In the genomic region with DNA sequence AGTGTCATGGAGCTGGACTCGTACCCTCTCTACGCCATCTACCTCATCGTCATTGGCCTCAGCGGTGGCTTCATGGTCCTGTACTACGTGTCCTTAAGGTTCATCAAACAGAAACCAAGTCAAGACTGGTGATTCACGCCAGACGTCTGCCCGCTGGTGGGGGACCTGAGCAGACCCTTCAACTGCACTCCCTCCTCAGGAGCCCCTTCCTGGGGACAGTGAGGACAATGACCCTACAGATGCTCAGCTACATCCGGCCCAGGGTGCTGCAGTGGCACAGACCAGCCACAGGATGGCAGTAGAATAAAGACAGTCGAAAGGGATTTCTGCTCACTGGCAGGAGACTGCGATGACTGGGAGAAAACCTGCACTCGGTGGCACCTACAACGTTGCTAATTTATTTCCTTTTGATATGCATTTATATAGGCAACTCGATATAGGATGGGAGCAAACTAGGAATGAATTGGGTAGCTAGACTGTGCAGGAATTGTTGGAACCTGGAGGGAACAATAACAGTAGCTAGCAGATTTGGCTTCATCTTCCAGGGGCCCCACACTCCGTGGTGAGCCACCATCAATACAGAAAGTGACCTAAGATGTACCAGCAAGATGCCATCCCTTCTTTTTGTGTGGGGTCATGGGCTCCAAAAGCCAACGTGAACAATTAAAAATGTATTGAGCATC, we compare ENCODE assay signal across 10 cellular contexts. TPM values are rescaled to one million over a fixed set of nuclear protein-coding genes. Genes with fewer than 3 reads are reported as not detected.
A peak's percentile ranks its signal among the peaks of the same experiment; 100 is the strongest.
DNase-seq lines count a peak whose midpoint lies in the region; ATAC-seq, FAIRE-seq and TF ChIP-seq lines count a peak whose summit lies in the region.
"Had no signal": no experiment of that assay in that cellular context is flagged by ENCODE, and none has a peak within 500 bp of the region (broad histone marks: within the 10 kb centered on the region; RNA-seq: fewer than 3 reads in every experiment).

No MANE protein-coding gene starts in this region.

- no peaks in the 10 kb centered on the region for H3K9me3 ChIP-seq in HepG2 (ENCODE audit: low read length)
- H3K9me3 ChIP-seq: BLaER1 had no signal

- TF ChIP-seq EP300 in HepG2 (IDR thresholded peaks at IDR 0.05; ENCODE audit: low read depth in 2 of 2, low read length in 2 of 2): no peak
- TF ChIP-seq EP300 in HepG2 (CRISPR knock-in tag; IDR thresholded peaks at IDR 0.05; ENCODE audit: borderline replicate concordance): no peak

- peak; percentile 91 for FAIRE-seq in HepG2 (lab: Jason Lieb, UNC)

- no peak for TF ChIP-seq POLR2A in HepG2 (IDR thresholded peaks at IDR 0.05; ENCODE audit: insufficient read depth in 1 of 2, low read depth in 2 of 2, low read length in 2 of 2)

- no peak overlapping the region for H2AFZ ChIP-seq in HepG2 (ENCODE audit: low read length)

- H3K27me3 ChIP-seq in HepG2 (ENCODE audit: control insufficient read depth in 1 of 2, insufficient read depth in 2 of 2, low read length in 2 of 2): no peaks in the 10 kb centered on the region
- H3K27me3 ChIP-seq: BLaER1 had no signal

- peak; percentile 3 to 55 for DNase-seq in NOMO-1 (lab: John Stamatoyannopoulos, UW; ENCODE audit: unreplicated experiment in 2 of 2)
- no peak for DNase-seq in NOMO-1 treated with dmso at 0.1 percent for 144 hours (lab: John Stamatoyannopoulos, UW; ENCODE audit: unreplicated experiment)
- peak; percentile 80 for DNase-seq in NCI-H2227 treated with DMSO at 0.1 percent for 48 hours (lab: John Stamatoyannopoulos, UW)
- peak; percentile 46 to 68 for DNase-seq in activated CD4-positive, alpha-beta T cell treated with anti-CD3 and anti-CD28 coated beads for 24 hours (ENCODE audit: low read depth in 2 of 2)
- peak; percentile 80 for DNase-seq in choroid plexus epithelial cell (ENCODE audit: low read depth)
- DNase-seq in HepG2 (ENCODE audit: low spot score): peak; percentile 59
- peak; percentile 27 to 74 (median 28) for DNase-seq in stimulated activated CD4-positive, alpha-beta T cell treated with anti-CD3 and anti-CD28 coated beads, TNF-alpha, amount 100 ng/mL, for 24 hours (ENCODE audit: low read depth in 3 of 3)

- ATAC-seq in HG03175 (IDR thresholded peaks at IDR 0.05; ENCODE audit: unreplicated experiment) (peak; percentile 77), HepG2 (peak; percentile 64)

- peak; percentile 93 for TF ChIP-seq RAD21 in HepG2 (CRISPR knock-in tag; IDR thresholded peaks at IDR 0.05)

- intact Hi-C loops in HepG2 (cut with micrococcal nuclease; ENCODE audit: unreplicated experiment): loop anchor here (5.0 kb wide), 1 partner anchor 59 kb away; no protein-coding TSS in a partner anchor

- peaks cover 25% of the 10 kb centered on the region for H3K4me1 ChIP-seq in HepG2 (ENCODE audit: insufficient read depth, low read length)
- H3K4me1 ChIP-seq: BLaER1 had no signal

- H4K20me1 ChIP-seq in HepG2 (ENCODE audit: insufficient read depth, low read length): no peaks in the 10 kb centered on the region
- H4K20me1 ChIP-seq: BLaER1 had no signal

- CTCF ChIA-PET in HepG2 (lab: Yijun Ruan, JAX; ENCODE audit: low intra/inter-chr PET ratio, low total read pairs): interaction anchor here (0.8 kb wide), 1 partner anchor 20 kb away, joined by 4 read pairs; no protein-coding TSS in a partner anchor

- no TSS peak for BruUV-seq in HepG2 (replicated peaks; lab: Mats Ljungman, UMichigan)

- H3K9ac ChIP-seq in HepG2 (ENCODE audit: insufficient read depth, low read depth, low read length): no peak overlapping the region
- H3K9ac ChIP-seq: BLaER1 had no signal

- H3K4me3 ChIP-seq in choroid plexus epithelial cell (ENCODE audit: low read depth, low read length) (no peak overlapping the region), HepG2 (replicated peaks in 1 of 3; ENCODE audit: insufficient read depth in 1 of 3, low read depth in 2 of 3, low read length in 3 of 3) (no peak overlapping the region)
- H3K4me3 ChIP-seq: BLaER1, skin epidermis had no signal

- no peaks in the 10 kb centered on the region for H3K79me2 ChIP-seq in HepG2 (ENCODE audit: insufficient read depth, low read length)

- in situ Hi-C loops in HepG2 (cut with HindIII; ENCODE audit: extremely low pct_ligation_motif_present, low pct_unique_long_range_greater_than_20kb): no loop called here

- WGBS in HepG2 (ENCODE audit: low lambda C conversion rate): 48% methylated on average over 16 of the region's 16 CpGs

- H3K4me2 ChIP-seq in HepG2 (ENCODE audit: low read depth, low read length): no peak overlapping the region
- H3K4me2 ChIP-seq: BLaER1 had no signal

- TF ChIP-seq CTCF in choroid plexus epithelial cell (conservative IDR thresholded peaks at IDR 0.05; ENCODE audit: low read depth, low read length) (peak; percentile 97), HepG2 (CRISPR knock-in tag; IDR thresholded peaks at IDR 0.05) (peak; percentile 98)

- POLR2A ChIA-PET in HepG2 (lab: Yijun Ruan, JAX): no interaction called here

- peaks cover 0 to 6% of the 10 kb centered on the region in 2 experiments; a peak in 2 of 5 replicates for H3K36me3 ChIP-seq in HepG2 (replicated peaks in 1 of 2; ENCODE audit: control insufficient read depth in 1 of 2, insufficient read depth in 2 of 2, low read length in 2 of 2)
- H3K36me3 ChIP-seq: BLaER1 had no signal

- no peak overlapping the region for H3K27ac ChIP-seq in HepG2 (ENCODE audit: extremely low read length, insufficient read depth, low read length)
- H3K27ac ChIP-seq: BLaER1, skin epidermis had no signal

TF ChIP-seq in HepG2, 621 proteins besides CTCF, POLR2A, EP300 and RAD21 (continues in another document):
- TF ChIP-seq FOSL2 (CRISPR knock-in tag; IDR thresholded peaks at IDR 0.05) (peak; percentile 39; the same call in 1 of the 2 replicates), HIVEP1 (CRISPR knock-in tag; IDR thresholded peaks at IDR 0.05) (0 out of 2 replicates have a peak, but pooled peaks have one; percentile 43), BHLHE40 (IDR thresholded peaks at IDR 0.05; ENCODE audit: low read length) (peak; percentile 36; the same call in 1 of the 2 replicates)

RNA-seq across cellular contexts. Expression of a gene that starts 39.2 kb away (rescaled TPM):
- total RNA-seq in HepG2 (2016; rRNA removed; fragmentation: Illumina TruSeq; extraction: Trizol): 6.8 and 8.8 TPM in 2 replicates
- total RNA-seq in HepG2 (2016; cell fraction: cytosol; rRNA removed; fragmentation: Illumina TruSeq; extraction: Trizol; ENCODE audit: low read depth): 0.88 and 1.2 TPM in 2 replicates
- 6.9 and 9.5 TPM in 2 replicates for total RNA-seq in HepG2 (2016; cell fraction: insoluble cytoplasmic fraction; rRNA removed; fragmentation: Illumina TruSeq; extraction: Trizol)
- 4.1 and 4.5 TPM in 2 replicates for total RNA-seq in HepG2 (2016; cell fraction: membrane; rRNA removed; fragmentation: Illumina TruSeq; extraction: Trizol)
- 14.4 and 15.5 TPM in 2 replicates for total RNA-seq in HepG2 (2016; cell fraction: nucleus; rRNA removed; fragmentation: Illumina TruSeq; extraction: Trizol)
- polyA plus RNA-seq in HepG2 (2011; rRNA removed): 8.1 and 10.0 TPM in 2 replicates
- 6.5 and 7.5 TPM in 2 replicates for polyA plus RNA-seq in HepG2 (2011; cell fraction: cytosol; rRNA removed)
- polyA plus RNA-seq in HepG2 (2011; cell fraction: nucleus; rRNA removed): 18.9 and 20.1 TPM in 2 replicates
- 8.7 and 11.5 TPM in 2 replicates for polyA plus RNA-seq in HepG2 (2012)
- 1.5 and 1.8 TPM in 2 replicates for polyA plus RNA-seq in HepG2 (2016; cell fraction: cytosol; fragmentation: Illumina TruSeq; extraction: Trizol; ENCODE audit: low read depth)
- polyA plus RNA-seq in HepG2 (2016; cell fraction: insoluble cytoplasmic fraction; fragmentation: Illumina TruSeq; extraction: Trizol; ENCODE audit: low read depth): 6.3 and 8.4 TPM in 2 replicates
- polyA plus RNA-seq in HepG2 (2016; cell fraction: membrane; fragmentation: Illumina TruSeq; extraction: Trizol; ENCODE audit: low read depth): 2.7 and 2.9 TPM in 2 replicates
- polyA plus RNA-seq in HepG2 (2016; cell fraction: nucleus; fragmentation: Illumina TruSeq; extraction: Trizol; ENCODE audit: insufficient read depth, low read depth): 23.7 and 27.2 TPM in 2 replicates
- 0.05 and 27.2 TPM in 2 replicates for polyA minus RNA-seq in HepG2 (2011; rRNA and poly(A)+ RNA removed; ENCODE audit: low replicate concordance)
- polyA minus RNA-seq in HepG2 (2011; cell fraction: cytosol; rRNA and poly(A)+ RNA removed): 6.4 and 6.6 TPM in 2 replicates
- 12.2 and 14.0 TPM in 2 replicates for polyA minus RNA-seq in HepG2 (2011; cell fraction: nucleus; rRNA and poly(A)+ RNA removed)

RNA-seq across cellular contexts. Expression of a gene that starts 39.3 kb away (rescaled TPM):
- 5.8 and 15.1 TPM in 2 replicates for total RNA-seq in HepG2 (2016; rRNA removed; fragmentation: Illumina TruSeq; extraction: Trizol)
- total RNA-seq in HepG2 (2016; cell fraction: cytosol; rRNA removed; fragmentation: Illumina TruSeq; extraction: Trizol; ENCODE audit: low read depth): 5.3 and 5.7 TPM in 2 replicates
- total RNA-seq in HepG2 (2016; cell fraction: insoluble cytoplasmic fraction; rRNA removed; fragmentation: Illumina TruSeq; extraction: Trizol): 5.6 and 16.0 TPM in 2 replicates
- total RNA-seq in HepG2 (2016; cell fraction: membrane; rRNA removed; fragmentation: Illumina TruSeq; extraction: Trizol): 7.7 and 8.7 TPM in 2 replicates
- total RNA-seq in HepG2 (2016; cell fraction: nucleus; rRNA removed; fragmentation: Illumina TruSeq; extraction: Trizol): 23.5 and 27.9 TPM in 2 replicates
- 38.8 and 39.0 TPM in 2 replicates for polyA plus RNA-seq in HepG2 (2011; rRNA removed)
- 12.7 and 15.4 TPM in 2 replicates for polyA plus RNA-seq in HepG2 (2011; cell fraction: cytosol; rRNA removed)
- 217 and 232 TPM in 2 replicates for polyA plus RNA-seq in HepG2 (2011; cell fraction: nucleus; rRNA removed)
- polyA plus RNA-seq in HepG2 (2012): 20.2 and 28.6 TPM in 2 replicates
- polyA plus RNA-seq in HepG2 (2016; cell fraction: cytosol; fragmentation: Illumina TruSeq; extraction: Trizol; ENCODE audit: low read depth): 3.8 and 4.6 TPM in 2 replicates
- polyA plus RNA-seq in HepG2 (2016; cell fraction: insoluble cytoplasmic fraction; fragmentation: Illumina TruSeq; extraction: Trizol; ENCODE audit: low read depth): 5.9 and 6.3 TPM in 2 replicates
- 6.7 and 6.8 TPM in 2 replicates for polyA plus RNA-seq in HepG2 (2016; cell fraction: membrane; fragmentation: Illumina TruSeq; extraction: Trizol; ENCODE audit: low read depth)
- polyA plus RNA-seq in HepG2 (2016; cell fraction: nucleus; fragmentation: Illumina TruSeq; extraction: Trizol; ENCODE audit: insufficient read depth, low read depth): 70.1 and 70.4 TPM in 2 replicates
- polyA minus RNA-seq in HepG2 (2011; rRNA and poly(A)+ RNA removed; ENCODE audit: low replicate concordance): 18.3 TPM in 1 of 2 replicates, not detected in the other
- 3.8 and 5.0 TPM in 2 replicates for polyA minus RNA-seq in HepG2 (2011; cell fraction: cytosol; rRNA and poly(A)+ RNA removed)
- 34.4 and 34.7 TPM in 2 replicates for polyA minus RNA-seq in HepG2 (2011; cell fraction: nucleus; rRNA and poly(A)+ RNA removed)
